ENCODE assay signal across 38 cellular contexts in the genomic region with DNA sequence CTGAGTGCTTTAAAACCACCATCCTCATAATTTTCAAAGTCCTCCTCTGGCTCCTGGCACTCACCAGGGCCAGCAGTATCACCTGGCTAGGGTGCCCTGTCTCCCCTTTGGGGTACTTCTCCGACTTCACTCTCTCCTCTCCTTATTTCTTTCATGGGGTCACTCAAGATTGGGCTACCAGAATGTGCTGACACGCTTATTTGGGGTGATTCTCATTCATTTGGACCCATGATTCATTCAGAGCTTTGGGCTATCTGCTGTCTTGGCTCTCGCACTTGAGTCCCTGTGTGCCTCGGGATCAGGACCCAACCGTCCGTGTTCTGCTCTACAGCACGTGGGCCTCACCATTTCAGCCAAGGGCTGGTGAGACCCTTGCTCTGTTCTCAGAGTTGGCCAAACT.
"Had no signal": no experiment of that assay in that cellular context is flagged by ENCODE, and none has a peak within 500 bp of the region (broad histone marks: within the 10 kb centered on the region; RNA-seq: fewer than 3 reads in every experiment).

No MANE protein-coding gene starts in this region.

- H3K36me3 Mint-ChIP-seq: activated CD8-positive, alpha-beta memory T cell treated with anti-CD3 and anti-CD28 coated beads, Interleukin-2, amount 10 ng/mL, durations not matched to agents 7 days and 5 days; activated naive CD4-positive, alpha-beta T cell treated with anti-CD3 and anti-CD28 coated beads, Interleukin-2, amount 10 ng/mL, durations not matched to agents 7 days and 5 days; activated naive CD4-positive, alpha-beta T cell treated with anti-CD3 and anti-CD28 coated beads, Interleukin-2, amount 50 U/mL, for 24 hours; activated naive CD8-positive, alpha-beta T cell; brain; WTC11 had no signal

- H3K9me3 ChIP-seq: ascending aorta had no signal

- H3K4me1 ChIP-seq: ascending aorta had no signal

- H3K4me1 Mint-ChIP-seq: activated naive CD4-positive, alpha-beta T cell treated with anti-CD3 and anti-CD28 coated beads, Interleukin-2, amount 50 U/mL, for 24 hours; brain; central memory CD8-positive, alpha-beta T cell had no signal

- H3K4me3 ChIP-seq: ascending aorta, cardiac muscle cell had no signal

- ATAC-seq: activated CD4-positive, alpha-beta T cell treated with anti-CD3 and anti-CD28 coated beads for 36 hours; activated CD4-positive, CD25-positive, alpha-beta regulatory T cell treated with anti-CD3 and anti-CD28 coated beads, Interleukin-2, amount 50 U/mL, for 24 hours; activated CD8-positive, alpha-beta memory T cell treated with anti-CD3 and anti-CD28 coated beads, Interleukin-2, amount 10 ng/mL, durations not matched to agents 7 days and 5 days; activated CD8-positive, alpha-beta T cell treated with anti-CD3 and anti-CD28 coated beads, Interleukin-2, amount 10 ng/mL, durations not matched to agents 7 days and 5 days; activated naive CD8-positive, alpha-beta T cell treated with anti-CD3 and anti-CD28 coated beads, Interleukin-2, amount 50 U/mL, for 24 hours; WTC11 had no signal

- H3K9me3 Mint-ChIP-seq: activated CD4-positive, alpha-beta memory T cell treated with anti-CD3 and anti-CD28 coated beads, Interleukin-2, amount 10 ng/mL, durations not matched to agents 7 days and 5 days; activated CD4-positive, alpha-beta T cell treated with anti-CD3 and anti-CD28 coated beads, Interleukin-2, amount 10 ng/mL, durations not matched to agents 7 days and 5 days; activated naive CD4-positive, alpha-beta T cell treated with anti-CD3 and anti-CD28 coated beads, Interleukin-2, amount 10 ng/mL, durations not matched to agents 7 days and 5 days; activated naive CD4-positive, alpha-beta T cell treated with anti-CD3 and anti-CD28 coated beads, Interleukin-2, amount 50 U/mL, for 24 hours; activated naive CD8-positive, alpha-beta T cell treated with anti-CD3 and anti-CD28 coated beads, Interleukin-2, amount 10 ng/mL, durations not matched to agents 7 days and 5 days; activated naive CD8-positive, alpha-beta T cell treated with anti-CD3 and anti-CD28 coated beads, Interleukin-2, amount 50 U/mL, for 24 hours; activated T-cell treated with anti-CD3 and anti-CD28 coated beads, Interleukin-2, amount 50 U/mL, for 24 hours; activated T-helper 2 cell treated with anti-CD3 and anti-CD28 coated beads, Interferon-gamma antibody, Interleukin-2, Interleukin-4, amounts not matched to agents 10 μg/mL and 5 μg/mL and 100 μg/mL, durations not matched to agents 14 hours and 24 hours and 36 hours; central memory CD8-positive, alpha-beta T cell; T-helper 1 cell treated with Interleukin-12 subunit alpha and Interleukin-12 subunit beta and Interleukin-4 antibody, amounts not matched to agents 30 μg/mL and 1 μg/mL, for 36 hours; T-helper 2 cell treated with Interferon-gamma antibody and Interleukin-4, amounts not matched to agents 5 μg/mL and 100 μg/mL, for 36 hours; WTC11 had no signal

- DNase-seq: activated CD4-positive, alpha-beta memory T cell treated with anti-CD3 and anti-CD28 coated beads, Interleukin-2, amount 10 ng/mL, durations not matched to agents 7 days and 5 days; activated CD4-positive, alpha-beta T cell treated with anti-CD3 and anti-CD28 coated beads for 1 hour; activated CD4-positive, alpha-beta T cell treated with anti-CD3 and anti-CD28 coated beads for 36 hours; activated CD4-positive, alpha-beta T cell treated with anti-CD3 and anti-CD28 coated beads for 48 hours; activated CD4-positive, alpha-beta T cell treated with anti-CD3 and anti-CD28 coated beads, Interleukin-2, amount 10 ng/mL, durations not matched to agents 7 days and 5 days; activated CD4-positive, alpha-beta T cell treated with anti-CD3 and anti-CD28 coated beads, Interleukin-2, amount 50 U/mL, for 48 hours; activated CD4-positive, CD25-positive, alpha-beta regulatory T cell; activated CD8-positive, alpha-beta memory T cell treated with anti-CD3 and anti-CD28 coated beads for 24 hours; activated CD8-positive, alpha-beta memory T cell treated with anti-CD3 and anti-CD28 coated beads, Interleukin-2, amount 10 ng/mL, durations not matched to agents 7 days and 5 days; activated CD8-positive, alpha-beta memory T cell treated with anti-CD3 and anti-CD28 coated beads, Interleukin-2, amount 50 U/mL, for 48 hours; activated CD8-positive, alpha-beta T cell treated with anti-CD3 and anti-CD28 coated beads, Interleukin-2, amount 10 ng/mL, durations not matched to agents 7 days and 5 days; activated effector memory CD4-positive, alpha-beta T cell treated with Interleukin-2 at 50 U/mL for 16 hours; activated gamma-delta T cell; activated naive CD4-positive, alpha-beta T cell treated with anti-CD3 and anti-CD28 coated beads, Interleukin-2, amount 10 ng/mL, durations not matched to agents 7 days and 5 days; activated naive CD4-positive, alpha-beta T cell treated with Interleukin-2 at 50 U/mL for 16 hours; activated naive CD8-positive, alpha-beta T cell treated with anti-CD3 and anti-CD28 coated beads, Interleukin-2, amount 10 ng/mL, durations not matched to agents 7 days and 5 days; activated naive CD8-positive, alpha-beta T cell treated with anti-CD3 and anti-CD28 coated beads, Interleukin-2, amount 50 U/mL, for 24 hours; activated T-cell treated with anti-CD3 and anti-CD28 coated beads, Interleukin-2, amount 50 U/mL, for 24 hours; activated T-cell treated with anti-CD3 and anti-CD28 coated beads, Interleukin-2, amount 50 U/mL, for 48 hours; amygdala; anterior cingulate cortex; caudate nucleus; cerebellar nuclear complex; T-helper 2 cell; T-helper 9 cell; WERI-Rb-1 had no signal

- FAIRE-seq: bronchial epithelial cell had no signal

- H3K27ac Mint-ChIP-seq: activated CD4-positive, alpha-beta memory T cell treated with anti-CD3 and anti-CD28 coated beads, Interleukin-2, amount 10 ng/mL, durations not matched to agents 7 days and 5 days; activated CD4-positive, alpha-beta T cell treated with anti-CD3 and anti-CD28 coated beads for 36 hours; activated CD4-positive, alpha-beta T cell treated with anti-CD3 and anti-CD28 coated beads, Interleukin-2, amount 10 ng/mL, durations not matched to agents 7 days and 5 days; activated CD8-positive, alpha-beta memory T cell treated with anti-CD3 and anti-CD28 coated beads, Interleukin-2, amount 10 ng/mL, durations not matched to agents 7 days and 5 days; activated CD8-positive, alpha-beta T cell treated with anti-CD3 and anti-CD28 coated beads, Interleukin-2, amount 10 ng/mL, durations not matched to agents 7 days and 5 days; activated naive CD4-positive, alpha-beta T cell treated with anti-CD3 and anti-CD28 coated beads, Interleukin-2, amount 10 ng/mL, durations not matched to agents 7 days and 5 days; activated naive CD4-positive, alpha-beta T cell treated with anti-CD3 and anti-CD28 coated beads, Interleukin-2, amount 50 U/mL, for 24 hours; activated naive CD8-positive, alpha-beta T cell; activated naive CD8-positive, alpha-beta T cell treated with anti-CD3 and anti-CD28 coated beads, Interleukin-2, amount 10 ng/mL, durations not matched to agents 7 days and 5 days; activated naive CD8-positive, alpha-beta T cell treated with anti-CD3 and anti-CD28 coated beads, Interleukin-2, amount 50 U/mL, for 24 hours; activated T-cell treated with anti-CD3 and anti-CD28 coated beads, Interleukin-2, amount 50 U/mL, for 24 hours; activated T-helper 2 cell treated with anti-CD3 and anti-CD28 coated beads, Interferon-gamma antibody, Interleukin-2, Interleukin-4, amounts not matched to agents 10 μg/mL and 5 μg/mL and 100 μg/mL, durations not matched to agents 14 hours and 24 hours and 36 hours; brain; T-helper 1 cell treated with Interleukin-12 subunit alpha and Interleukin-12 subunit beta and Interleukin-4 antibody, amounts not matched to agents 30 μg/mL and 1 μg/mL, for 36 hours; T-helper 2 cell treated with Interferon-gamma antibody and Interleukin-4, amounts not matched to agents 5 μg/mL and 100 μg/mL, for 36 hours; WTC11 had no signal

- H3K4me3 Mint-ChIP-seq: activated CD4-positive, alpha-beta memory T cell treated with anti-CD3 and anti-CD28 coated beads, Interleukin-2, amount 10 ng/mL, durations not matched to agents 7 days and 5 days; activated CD4-positive, alpha-beta T cell treated with anti-CD3 and anti-CD28 coated beads for 36 hours; activated CD4-positive, alpha-beta T cell treated with anti-CD3 and anti-CD28 coated beads, Interleukin-2, amount 10 ng/mL, durations not matched to agents 7 days and 5 days; activated CD8-positive, alpha-beta memory T cell treated with anti-CD3 and anti-CD28 coated beads, Interleukin-2, amount 10 ng/mL, durations not matched to agents 7 days and 5 days; activated CD8-positive, alpha-beta T cell treated with anti-CD3 and anti-CD28 coated beads, Interleukin-2, amount 10 ng/mL, durations not matched to agents 7 days and 5 days; activated naive CD4-positive, alpha-beta T cell treated with anti-CD3 and anti-CD28 coated beads, Interleukin-2, amount 10 ng/mL, durations not matched to agents 7 days and 5 days; activated naive CD4-positive, alpha-beta T cell treated with anti-CD3 and anti-CD28 coated beads, Interleukin-2, amount 50 U/mL, for 24 hours; activated naive CD8-positive, alpha-beta T cell; activated naive CD8-positive, alpha-beta T cell treated with anti-CD3 and anti-CD28 coated beads, Interleukin-2, amount 10 ng/mL, durations not matched to agents 7 days and 5 days; activated naive CD8-positive, alpha-beta T cell treated with anti-CD3 and anti-CD28 coated beads, Interleukin-2, amount 50 U/mL, for 24 hours; activated T-cell treated with anti-CD3 and anti-CD28 coated beads, Interleukin-2, amount 50 U/mL, for 24 hours; brain; central memory CD8-positive, alpha-beta T cell; T-helper 1 cell treated with Interleukin-12 subunit alpha and Interleukin-12 subunit beta and Interleukin-4 antibody, amounts not matched to agents 30 μg/mL and 1 μg/mL, for 36 hours; T-helper 2 cell treated with Interferon-gamma antibody and Interleukin-4, amounts not matched to agents 5 μg/mL and 100 μg/mL, for 36 hours; WTC11 had no signal

- H3K27me3 ChIP-seq: ascending aorta had no signal

- H3K36me3 ChIP-seq: ascending aorta, cardiac muscle cell, WERI-Rb-1 had no signal

- H3K27ac ChIP-seq: ascending aorta, cardiac muscle cell, WERI-Rb-1 had no signal
